20 cellular contexts compared by ENCODE assay signal in the genomic region with DNA sequence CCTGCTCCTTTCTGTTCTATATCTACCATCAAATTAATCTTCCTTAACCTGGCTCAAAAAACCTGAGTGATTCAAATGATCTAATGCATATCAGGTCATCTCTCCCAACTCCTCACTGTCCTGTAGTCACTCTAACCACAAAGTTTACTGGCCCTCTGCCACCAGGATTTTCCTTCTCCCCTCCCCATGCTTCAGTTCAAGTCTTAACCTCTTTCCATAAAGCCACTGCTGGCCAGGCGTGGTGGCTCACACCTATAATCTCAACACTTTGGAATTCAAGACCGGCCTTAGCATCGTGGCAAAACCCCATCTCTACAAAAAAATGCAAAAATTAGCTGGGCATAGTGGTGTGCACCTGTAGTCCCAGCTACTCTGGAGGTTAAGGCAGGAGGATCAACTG. TPM values are rescaled to one million over a fixed set of nuclear protein-coding genes. Genes with fewer than 3 reads are reported as not detected.
DNase-seq lines count a peak whose midpoint lies in the region; ATAC-seq and TF ChIP-seq lines count a peak whose summit lies in the region.
"Had no signal": no experiment of that assay in that cellular context is flagged by ENCODE, and none has a peak within 500 bp of the region (broad histone marks: within the 10 kb centered on the region; RNA-seq: fewer than 3 reads in every experiment).

No MANE protein-coding gene starts in this region.

- DNase-seq in A172 (ENCODE audit: low spot score), result peak; percentile 88
- DNase-seq in HFFc6, result peak; percentile 65
- peak; percentile 59 for DNase-seq in RWPE2 (ENCODE audit: low spot score)
- peak in 1 of 2 donors; percentile 80 for DNase-seq in foreskin keratinocyte
- DNase-seq in stimulated activated CD4-positive, alpha-beta T cell treated with anti-CD3 and anti-CD28 coated beads, Interleukin-4, amount 100 ng/mL, for 24 hours, result no peak
- DNase-seq in D341Med (ENCODE audit: low spot score), result no peak
- no peak for DNase-seq in AG08396 (ENCODE audit: low spot score)
- DNase-seq in activated naive CD4-positive, alpha-beta T cell treated with anti-CD3 and anti-CD28 coated beads for 36 hours, result no peak
- DNase-seq: activated CD4-positive, alpha-beta T cell treated with anti-CD3 and anti-CD28 coated beads, Interleukin-2, amount 50 U/mL, for 4 hours; CD4-positive, CD25-positive, alpha-beta regulatory T cell; DMS79; H7; heart left ventricle; immature natural killer cell; KBM-7; naive thymus-derived CD8-positive, alpha-beta T cell; NCI-H1105 treated with DMSO at 0.1 percent for 48 hours; NCI-H748 treated with DMSO at 0.1 percent for 48 hours; stimulated activated CD4-positive, alpha-beta T cell treated with anti-CD3 and anti-CD28 coated beads, Interleukin-4, amount 100 ng/mL, for 4 hours had no signal

- H3K36me3 Mint-ChIP-seq in HFFc6 (ENCODE audit: low read depth), result 0 out of 2 replicates have a peak, but pooled peaks cover 6% of the 10 kb centered on the region
- H3K36me3 Mint-ChIP-seq in activated naive CD4-positive, alpha-beta T cell treated with anti-CD3 and anti-CD28 coated beads for 36 hours (ENCODE audit: low read depth), result no peaks in the 10 kb centered on the region
- H3K36me3 Mint-ChIP-seq: CD4-positive, CD25-positive, alpha-beta regulatory T cell; naive thymus-derived CD8-positive, alpha-beta T cell had no signal

- H3K27me3 Mint-ChIP-seq in HFFc6 (ENCODE audit: insufficient read depth), result no peaks in the 10 kb centered on the region
- no peaks in the 10 kb centered on the region for H3K27me3 Mint-ChIP-seq in activated naive CD4-positive, alpha-beta T cell treated with anti-CD3 and anti-CD28 coated beads for 36 hours (ENCODE audit: low read depth)
- H3K27me3 Mint-ChIP-seq: CD4-positive, CD25-positive, alpha-beta regulatory T cell had no signal

- H3K27ac Mint-ChIP-seq in HFFc6, result no peak overlapping the region
- H3K27ac Mint-ChIP-seq in activated naive CD4-positive, alpha-beta T cell treated with anti-CD3 and anti-CD28 coated beads for 36 hours, result no peak overlapping the region
- H3K27ac Mint-ChIP-seq: CD4-positive, CD25-positive, alpha-beta regulatory T cell; naive thymus-derived CD8-positive, alpha-beta T cell had no signal

- no peaks in the 10 kb centered on the region for H3K9me3 Mint-ChIP-seq in HFFc6
- no peaks in the 10 kb centered on the region for H3K9me3 Mint-ChIP-seq in activated naive CD4-positive, alpha-beta T cell treated with anti-CD3 and anti-CD28 coated beads for 36 hours
- H3K9me3 Mint-ChIP-seq: CD4-positive, CD25-positive, alpha-beta regulatory T cell; naive thymus-derived CD8-positive, alpha-beta T cell had no signal

- CTCF ChIA-PET in activated naive CD4-positive, alpha-beta T cell treated with anti-CD3 and anti-CD28 coated beads for 36 hours (lab: Charles Lee), result interaction anchor here (1.4 kb wide), 1 partner anchor 11 kb away, joined by 3 read pairs; no protein-coding TSS in a partner anchor

- intact Hi-C loops in activated naive CD4-positive, alpha-beta T cell treated with anti-CD3 and anti-CD28 coated beads for 36 hours (cut with micrococcal nuclease), result no loop called here

- TF ChIP-seq CTCF in HFFc6 (IDR thresholded peaks at IDR 0.05) (no peak), RWPE2 (IDR thresholded peaks at IDR 0.05; ENCODE audit: poor library complexity, severe bottlenecking) (no peak), foreskin keratinocyte (conservative IDR thresholded peaks at IDR 0.05) (no peak)

- H3K4me1 Mint-ChIP-seq in HFFc6 (ENCODE audit: low read depth), result peaks cover 58% of the 10 kb centered on the region
- peaks cover 11% of the 10 kb centered on the region for H3K4me1 Mint-ChIP-seq in activated naive CD4-positive, alpha-beta T cell treated with anti-CD3 and anti-CD28 coated beads for 36 hours (ENCODE audit: low read depth)
- H3K4me1 Mint-ChIP-seq: immature natural killer cell had no signal

- peak; percentile 88 for ATAC-seq in RWPE2 (ENCODE audit: low read depth)
- peak; percentile 23 for ATAC-seq in foreskin keratinocyte
- ATAC-seq: heart left ventricle; naive thymus-derived CD8-positive, alpha-beta T cell had no signal

- no peaks in the 10 kb centered on the region for H3K36me3 ChIP-seq in RWPE2 (ENCODE audit: low read depth)
- H3K36me3 ChIP-seq: heart left ventricle had no signal

- H3K9me3 ChIP-seq in RWPE2 (ENCODE audit: severe bottlenecking), result no peaks in the 10 kb centered on the region
- H3K9me3 ChIP-seq: heart left ventricle had no signal

- H3K4me1 ChIP-seq in RWPE2 (ENCODE audit: insufficient read depth, poor library complexity, severe bottlenecking) (peaks cover 11% of the 10 kb centered on the region), foreskin keratinocyte (peaks cover 10% of the 10 kb centered on the region)

- H3K27me3 ChIP-seq in RWPE2 (ENCODE audit: insufficient read depth, poor library complexity, severe bottlenecking), result no peaks in the 10 kb centered on the region
- no peaks in the 10 kb centered on the region for H3K27me3 ChIP-seq in foreskin keratinocyte
- H3K27me3 ChIP-seq: heart left ventricle had no signal

- H3K27ac ChIP-seq in RWPE2 (ENCODE audit: poor library complexity, severe bottlenecking), result no peak overlapping the region
- H3K27ac ChIP-seq in foreskin keratinocyte, result no peak overlapping the region
- H3K27ac ChIP-seq: heart left ventricle, skin epidermis had no signal

- H3K4me3 ChIP-seq in RWPE2 (ENCODE audit: severe bottlenecking), result no peak overlapping the region
- H3K4me3 ChIP-seq: heart left ventricle, skin epidermis had no signal

- peak overlapping the region; percentile 8; the same call in 1 of the 2 replicates for H3K4me3 Mint-ChIP-seq in HFFc6
- no peak overlapping the region for H3K4me3 Mint-ChIP-seq in activated naive CD4-positive, alpha-beta T cell treated with anti-CD3 and anti-CD28 coated beads for 36 hours
- H3K4me3 Mint-ChIP-seq: immature natural killer cell; naive thymus-derived CD8-positive, alpha-beta T cell had no signal

RNA-seq across cellular contexts. Expression of a gene that starts 7.5 kb away (rescaled TPM):
- 89.7 and 110 TPM in 2 replicates for total RNA-seq in A172 (2014; rRNA removed; shearing (Covaris generic))
- total RNA-seq in HFFc6 (2021; fragmentation: NEBNext Ultra II Directional; extraction: Animal tissue kit (Norgen Biotek cat#: 25700)), result 10 to 100 TPM; 45.0 to 63.7 (median 52.1) TPM
- 63.9 and 64.1 TPM in 2 replicates for total RNA-seq in foreskin keratinocyte
- 10.2 and 13.0 TPM in 2 replicates for polyA plus RNA-seq in foreskin keratinocyte
- total RNA-seq in activated naive CD4-positive, alpha-beta T cell treated with anti-CD3 and anti-CD28 coated beads for 36 hours, result 10 to 100 TPM; 89.8 to 99.7 TPM

Comparison
In these comparisons a context has a peak if more than half of its experiments do, and no peak if none do; other contexts are left out.
1. DNase-seq: peak in A172 (single experiment), HFFc6 (single experiment) and RWPE2 (single experiment); none in stimulated activated CD4-positive, alpha-beta T cell treated with anti-CD3 and anti-CD28 coated beads, Interleukin-4, amount 100 ng/mL, for 24 hours (single experiment), D341Med (single experiment), AG08396 (single experiment) and activated naive CD4-positive, alpha-beta T cell treated with anti-CD3 and anti-CD28 coated beads for 36 hours (single experiment).